In the genomic region with DNA sequence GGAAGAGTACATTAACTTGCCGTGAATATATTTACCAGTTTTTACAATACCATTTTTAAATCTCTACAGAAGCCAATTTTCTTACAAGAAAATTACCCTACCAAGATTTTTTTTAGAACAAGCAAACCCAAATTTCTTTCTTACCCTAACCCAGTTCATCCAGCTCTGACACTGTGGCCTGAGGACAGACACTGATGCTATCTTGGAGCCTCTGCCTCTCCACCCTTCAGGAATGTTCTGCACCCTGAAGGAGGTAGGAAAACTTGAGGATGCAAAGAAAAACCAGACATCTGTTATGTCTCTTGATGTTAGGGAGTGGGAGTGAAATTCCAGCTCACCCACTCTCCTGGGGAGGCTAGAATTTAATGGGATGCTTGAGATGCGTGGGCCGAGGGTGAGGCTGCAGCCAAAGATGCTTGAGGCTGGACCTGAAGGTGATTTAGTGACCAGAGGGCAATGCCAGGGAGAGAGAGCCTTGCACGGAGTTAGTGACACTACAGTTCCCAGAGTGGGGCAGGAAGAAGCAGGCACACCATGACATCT, we compare ENCODE assay signal across 23 cellular contexts.
"Had no signal": no experiment of that assay in that cellular context is flagged by ENCODE, and none has a peak within 500 bp of the region (broad histone marks: within the 10 kb centered on the region; RNA-seq: fewer than 3 reads in every experiment).

No MANE protein-coding gene starts in this region.

- H3K4me2 ChIP-seq: SK-N-SH had no signal

- H3K9me3 ChIP-seq: adrenal gland, breast epithelium, colonic mucosa, esophagus squamous epithelium, sigmoid colon, SK-N-SH, spleen, thoracic aorta, upper lobe of right lung had no signal

- H3K9ac ChIP-seq: SK-N-SH had no signal

- H3K4me1 Mint-ChIP-seq: neural crest cell had no signal

- H3K4me3 ChIP-seq: adrenal gland, breast epithelium, colonic mucosa, dorsolateral prefrontal cortex, esophagus squamous epithelium, sigmoid colon, spleen, thoracic aorta, upper lobe of right lung had no signal

- H3K4me3 Mint-ChIP-seq: activated CD4-positive, alpha-beta memory T cell treated with anti-CD3 and anti-CD28 coated beads for 36 hours; activated naive CD4-positive, alpha-beta T cell treated with anti-CD3 and anti-CD28 coated beads, Interleukin-2, amount 50 U/mL, for 24 hours; central memory CD8-positive, alpha-beta T cell; effector memory CD8-positive, alpha-beta T cell; neural crest cell had no signal

- H3K36me3 Mint-ChIP-seq: activated CD4-positive, alpha-beta memory T cell treated with anti-CD3 and anti-CD28 coated beads for 36 hours; activated naive CD4-positive, alpha-beta T cell treated with anti-CD3 and anti-CD28 coated beads, Interleukin-2, amount 50 U/mL, for 24 hours had no signal

- H3K27me3 ChIP-seq: adrenal gland, breast epithelium, colonic mucosa, dorsolateral prefrontal cortex, esophagus squamous epithelium, sigmoid colon, spleen, upper lobe of right lung had no signal

- H3K27ac ChIP-seq: adrenal gland, breast epithelium, colonic mucosa, dorsolateral prefrontal cortex, esophagus squamous epithelium, sigmoid colon, spleen, thoracic aorta, upper lobe of right lung had no signal

- H3K36me3 ChIP-seq: adrenal gland, breast epithelium, colonic mucosa, esophagus squamous epithelium, sigmoid colon, spleen, thoracic aorta, upper lobe of right lung had no signal

- H3K27me3 Mint-ChIP-seq: activated naive CD4-positive, alpha-beta T cell treated with anti-CD3 and anti-CD28 coated beads, Interleukin-2, amount 50 U/mL, for 24 hours; central memory CD8-positive, alpha-beta T cell had no signal

- ATAC-seq: effector memory CD8-positive, alpha-beta T cell; left ventricle myocardium superior; upper lobe of right lung had no signal

- H3K27ac Mint-ChIP-seq: activated CD4-positive, alpha-beta memory T cell treated with anti-CD3 and anti-CD28 coated beads for 36 hours; activated naive CD4-positive, alpha-beta T cell treated with anti-CD3 and anti-CD28 coated beads, Interleukin-2, amount 50 U/mL, for 24 hours had no signal

- DNase-seq: activated CD4-positive, alpha-beta memory T cell treated with anti-CD3 and anti-CD28 coated beads for 36 hours; activated CD4-positive, alpha-beta T cell treated with anti-CD3 and anti-CD28 coated beads for 48 hours; activated gamma-delta T cell; activated T-cell treated with anti-CD3 and anti-CD28 coated beads for 4 hours; colonic mucosa; dorsolateral prefrontal cortex; effector memory CD8-positive, alpha-beta T cell; esophagus squamous epithelium; left ventricle myocardium superior; mammary epithelial cell; sigmoid colon; SK-N-SH; spleen; stimulated activated CD4-positive, alpha-beta T cell treated with anti-CD3 and anti-CD28 coated beads, Interleukin-4, amount 100 ng/mL, for 24 hours; stimulated activated naive CD4-positive, alpha-beta T cell treated with Interleukin-2 at 50 U/mL for 16 hours; T-helper 2 cell; upper lobe of right lung had no signal

- H3K4me1 ChIP-seq: adrenal gland, breast epithelium, colonic mucosa, upper lobe of right lung had no signal

- H3K9me2 ChIP-seq: SK-N-SH had no signal

- H3K9me3 Mint-ChIP-seq: activated CD4-positive, alpha-beta memory T cell treated with anti-CD3 and anti-CD28 coated beads for 36 hours; activated naive CD4-positive, alpha-beta T cell treated with anti-CD3 and anti-CD28 coated beads, Interleukin-2, amount 50 U/mL, for 24 hours; central memory CD8-positive, alpha-beta T cell; effector memory CD8-positive, alpha-beta T cell had no signal
